Comparison of ENCODE assay signal across 9 cellular contexts in the genomic region with DNA sequence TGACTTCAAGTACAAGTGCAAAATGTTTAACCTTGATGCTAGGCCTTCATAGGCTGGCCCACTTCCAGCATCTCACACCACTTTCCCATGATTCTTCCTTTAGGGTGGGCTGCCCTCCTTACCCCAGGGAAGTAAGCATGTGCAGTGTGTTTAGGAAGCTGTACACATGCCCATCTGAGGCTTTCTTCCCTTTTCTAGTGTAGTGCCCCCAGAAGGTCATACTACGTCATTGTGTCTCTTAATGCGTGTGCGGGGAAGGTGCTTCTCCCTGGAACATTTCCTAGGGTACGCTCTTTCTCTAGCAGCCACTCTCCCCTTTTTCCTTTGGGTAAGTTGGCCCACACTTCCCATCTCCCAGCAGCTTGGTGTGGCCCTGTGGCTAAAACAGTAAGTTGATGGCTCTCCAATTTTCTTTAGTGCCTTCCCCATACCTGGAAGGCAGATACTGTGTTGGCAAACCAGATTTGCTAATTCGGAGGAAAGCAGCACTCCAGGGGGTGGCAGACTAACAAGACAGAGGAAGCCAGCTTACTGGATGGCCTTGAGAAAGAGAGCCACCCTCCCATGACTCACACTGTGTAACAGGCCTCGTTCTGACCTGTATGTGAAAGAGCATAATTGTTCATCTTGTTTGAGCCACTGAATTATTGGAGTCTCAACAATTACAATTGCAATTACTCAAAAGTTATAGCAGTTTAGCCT. TPM values are rescaled to one million over a fixed set of nuclear protein-coding genes. Genes with fewer than 3 reads are reported as not detected.
A peak's percentile ranks its signal among the peaks of the same experiment; 100 is the strongest.
DNase-seq lines count a peak whose midpoint lies in the region; ATAC-seq and TF ChIP-seq lines count a peak whose summit lies in the region.
"Had no signal": no experiment of that assay in that cellular context is flagged by ENCODE, and none has a peak within 500 bp of the region (broad histone marks: within the 10 kb centered on the region; RNA-seq: fewer than 3 reads in every experiment).

No MANE protein-coding gene starts in this region.

- DNase-seq in GF-D8 (lab: John Stamatoyannopoulos, UW) (peak; percentile 56), NCI-H2227 (lab: John Stamatoyannopoulos, UW; ENCODE audit: unreplicated experiment) (peak; percentile 26), cardiac fibroblast (ENCODE audit: low read depth in 2 of 2) (peak; percentile 79 to 89), neural progenitor cell (ENCODE audit: low spot score) (peak; percentile 51), uterus (no peak)
- no peak for DNase-seq in CD4-positive, alpha-beta T cell

- H3K9ac ChIP-seq in neural progenitor cell = no peak overlapping the region

- H3K27me3 Mint-ChIP-seq in neural progenitor cell (ENCODE audit: insufficient read depth, low read depth) = no peaks in the 10 kb centered on the region
- H3K27me3 Mint-ChIP-seq in CD4-positive, alpha-beta T cell = peaks cover 15% of the 10 kb centered on the region

- POLR2A ChIA-PET in CD4-positive, alpha-beta T cell (lab: Charles Lee) = no interaction called here

- no peaks in the 10 kb centered on the region for H3K79me2 ChIP-seq in neural progenitor cell (ENCODE audit: low read depth)

- H2AFZ ChIP-seq in neural progenitor cell (replicated peaks) = no peak overlapping the region

- TF ChIP-seq POLR2A in uterus (IDR thresholded peaks at IDR 0.05) = no peak

- H3K4me2 ChIP-seq in neural progenitor cell = no peak overlapping the region

- H3K4me3 Mint-ChIP-seq in neural progenitor cell = no peak overlapping the region
- no peak overlapping the region for H3K4me3 Mint-ChIP-seq in CD4-positive, alpha-beta T cell

- H3K4me1 ChIP-seq in neural progenitor cell (peaks cover 21% of the 10 kb centered on the region), uterus (no peaks in the 10 kb centered on the region)

- H3K9me3 ChIP-seq in neural progenitor cell (ENCODE audit: low read depth) = no peaks in the 10 kb centered on the region
- no peaks in the 10 kb centered on the region for H3K9me3 ChIP-seq in CD4-positive, alpha-beta T cell (ENCODE audit: control insufficient read depth, low read length)
- no peaks in the 10 kb centered on the region for H3K9me3 ChIP-seq in uterus

- no peak overlapping the region for H3K27ac Mint-ChIP-seq in neural progenitor cell
- no peak overlapping the region for H3K27ac Mint-ChIP-seq in CD4-positive, alpha-beta T cell

- peaks cover 9% of the 10 kb centered on the region for H3K4me1 Mint-ChIP-seq in neural progenitor cell
- no peaks in the 10 kb centered on the region for H3K4me1 Mint-ChIP-seq in CD4-positive, alpha-beta T cell (ENCODE audit: low read depth)

- H3K9me3 Mint-ChIP-seq in neural progenitor cell = no peaks in the 10 kb centered on the region
- no peaks in the 10 kb centered on the region for H3K9me3 Mint-ChIP-seq in CD4-positive, alpha-beta T cell

- intact Hi-C loops in CD4-positive, alpha-beta T cell (cut with DNase I, micrococcal nuclease) = loop anchor here in 1 of 2 experiments (10.0 kb wide), 2 partner anchors 105 to 595 kb away; partner anchors contain the start of genes FEZ2, GPATCH11 and HEATR5B
- intact Hi-C loops in uterus (cut with DNase I; ENCODE audit: low total_unique reads) = no loop called here

- CTCF ChIA-PET in CD4-positive, alpha-beta T cell (lab: Charles Lee) = no interaction called here

- H3K27ac ChIP-seq in neural progenitor cell (no peak overlapping the region), uterus (no peak overlapping the region)
- no peak overlapping the region for H3K27ac ChIP-seq in CD4-positive, alpha-beta T cell (ENCODE audit: low read depth, low read length)

- H3F3A ChIP-seq in neural progenitor cell (ENCODE audit: low read depth) = peaks cover 31% of the 10 kb centered on the region

- no peak for TF ChIP-seq CTCF in cardiac fibroblast (IDR thresholded peaks at IDR 0.05; ENCODE audit: low read depth, low read length)
- peak; percentile 10 for TF ChIP-seq CTCF in neural progenitor cell (IDR thresholded peaks at IDR 0.05)
- no peak for TF ChIP-seq CTCF in CD4-positive, alpha-beta T cell (IDR thresholded peaks at IDR 0.05)
- TF ChIP-seq CTCF in uterus (IDR thresholded peaks at IDR 0.05) = no peak

- H3K36me3 ChIP-seq in neural progenitor cell (no peaks in the 10 kb centered on the region), uterus (no peaks in the 10 kb centered on the region)

- H3K36me3 Mint-ChIP-seq in neural progenitor cell = no peaks in the 10 kb centered on the region
- H3K36me3 Mint-ChIP-seq in CD4-positive, alpha-beta T cell (ENCODE audit: low read depth) = no peaks in the 10 kb centered on the region

- ATAC-seq in GM18858 (IDR thresholded peaks at IDR 0.05; ENCODE audit: unreplicated experiment) = no peak
- ATAC-seq in HG03095 (IDR thresholded peaks at IDR 0.05; ENCODE audit: unreplicated experiment) = no peak
- no peak for ATAC-seq in CD4-positive, alpha-beta T cell (ENCODE audit: poor library complexity)

- no peaks in the 10 kb centered on the region for H4K20me1 ChIP-seq in neural progenitor cell (ENCODE audit: low read depth)

- H3K4me3 ChIP-seq in cardiac fibroblast (replicated peaks in 1 of 2; ENCODE audit: low read depth in 2 of 2, low read length in 2 of 2) (no peak overlapping the region), neural progenitor cell (no peak overlapping the region), uterus (no peak overlapping the region)

- H3K27me3 ChIP-seq in neural progenitor cell (no peaks in the 10 kb centered on the region), uterus (no peaks in the 10 kb centered on the region)
- no peaks in the 10 kb centered on the region for H3K27me3 ChIP-seq in CD4-positive, alpha-beta T cell (ENCODE audit: control insufficient read depth, insufficient read depth, low read length)

RNA-seq across cellular contexts. Expression of gene SULT6B1, which starts 1.1 kb away (rescaled TPM):
- not detected in 2 replicates for total RNA-seq in neural progenitor cell (ENCODE audit: low replicate concordance)
- total RNA-seq in CD4-positive, alpha-beta T cell = not detected
- total RNA-seq in uterus = not detected
- total RNA-seq: glomerular endothelial cell had no signal

RNA-seq across cellular contexts. Expression of gene CEBPZOS, which starts 6.7 kb away (rescaled TPM):
- total RNA-seq in neural progenitor cell (ENCODE audit: low replicate concordance) = 6.4 and 13.6 TPM in 2 replicates
- 10 to 100 TPM; 23.4 to 24.6 TPM for total RNA-seq in CD4-positive, alpha-beta T cell
- total RNA-seq in uterus = 10 to 100 TPM in 2 of 4 donors, 1 to 10 TPM in 2; 6.2 to 49.4 (median 16.3) TPM

RNA-seq across cellular contexts. Expression of gene EIF2AK2, which starts 32.8 kb away (rescaled TPM):
- total RNA-seq in neural progenitor cell (ENCODE audit: low replicate concordance) = 22.3 and 35.3 TPM in 2 replicates
- 10 to 100 TPM; 29.1 to 31.1 TPM for total RNA-seq in CD4-positive, alpha-beta T cell
- 10 to 100 TPM; 13.3 to 90.8 (median 45.4) TPM for total RNA-seq in uterus

RNA-seq across cellular contexts. Expression of gene CEBPZ, which starts 41.8 kb away (rescaled TPM):
- total RNA-seq in neural progenitor cell (ENCODE audit: low replicate concordance) (56.5 and 86.6 TPM in 2 replicates), uterus (10 to 100 TPM; 16.5 to 68.6 (median 53.8) TPM)
- 100 to 1,000 TPM in 1 of 2 experiments, 10 to 100 TPM in 1; 92.3 to 102 TPM for total RNA-seq in CD4-positive, alpha-beta T cell

RNA-seq across cellular contexts. Expression of gene NDUFAF7, which starts 41.9 kb away (rescaled TPM):
- total RNA-seq in neural progenitor cell (ENCODE audit: low replicate concordance) = 28.3 and 47.4 TPM in 2 replicates
- total RNA-seq in CD4-positive, alpha-beta T cell = 10 to 100 TPM; 21.4 to 24.1 TPM
- 10 to 100 TPM; 11.3 to 35.7 (median 19.3) TPM for total RNA-seq in uterus

Comparison
In these comparisons a context has a peak if more than half of its experiments do, and no peak if none do; other contexts are left out.
1. DNase-seq: peak in GF-D8 (single experiment), NCI-H2227 (single experiment), cardiac fibroblast (2 of 2) and neural progenitor cell (single experiment); none in CD4-positive, alpha-beta T cell (0 of 10) and uterus (0 of 2).